Comparison of ENCODE assay signal across 8 cellular contexts in genomic region chrX:154412468-154412867, GRCh38. TPM values are rescaled to one million over a fixed set of nuclear protein-coding genes. Genes with fewer than 3 reads are reported as not detected.
A peak's percentile ranks its signal among the peaks of the same experiment; 100 is the strongest.
DNase-seq lines count a peak whose midpoint lies in the region; ATAC-seq and TF ChIP-seq lines count a peak whose summit lies in the region.

No MANE protein-coding gene starts in this region.

- H3K9ac ChIP-seq in OCI-LY1 (ENCODE audit: low read length), result peak overlapping the region; percentile 85

- H3K36me3 ChIP-seq in OCI-LY1 (ENCODE audit: insufficient read depth, low read length) (no peaks in the 10 kb centered on the region), ectodermal cell (ENCODE audit: control insufficient read depth, insufficient read depth, low read length) (no peaks in the 10 kb centered on the region)

- H3K4me3 ChIP-seq in OCI-LY1 (ENCODE audit: low read depth, low read length, poor library complexity, severe bottlenecking) (peak overlapping the region; percentile 75), ectodermal cell (ENCODE audit: insufficient read depth, low read depth, low read length) (peak overlapping the region; percentile 58)

- peaks cover 20% of the 10 kb centered on the region for H3K4me1 Mint-ChIP-seq in nephron progenitor cell

- no peaks in the 10 kb centered on the region for H3K79me2 ChIP-seq in OCI-LY1 (ENCODE audit: insufficient read depth, low read length)

- peak overlapping the region; percentile 78 for H3K4me3 Mint-ChIP-seq in nephron progenitor cell

- H3K4me1 ChIP-seq in OCI-LY1 (ENCODE audit: insufficient read depth, low read length, severe bottlenecking), result peaks cover 32% of the 10 kb centered on the region
- peaks cover 4% of the 10 kb centered on the region for H3K4me1 ChIP-seq in ectodermal cell (ENCODE audit: control insufficient read depth, insufficient read depth, low read length)

- peaks cover 15% of the 10 kb centered on the region for H3K36me3 Mint-ChIP-seq in nephron progenitor cell (ENCODE audit: low read depth)

- H3K27me3 Mint-ChIP-seq in nephron progenitor cell (ENCODE audit: low read depth, poor library complexity), result peaks cover 3% of the 10 kb centered on the region

- ATAC-seq in HG02852 (IDR thresholded peaks at IDR 0.05; ENCODE audit: unreplicated experiment), result no peak

- H3K4me2 ChIP-seq in OCI-LY1 (ENCODE audit: low read length), result peak overlapping the region; percentile 86

- 69 to 71% methylated on average over 4 of the region's 4 CpGs for WGBS in ectodermal cell, 2 experiments

- H3K9me3 Mint-ChIP-seq in nephron progenitor cell, result peaks cover 50% of the 10 kb centered on the region

- no peaks in the 10 kb centered on the region for H3F3A ChIP-seq in OCI-LY1 (ENCODE audit: insufficient read depth, low read length)

- no peak for TF ChIP-seq CTCF in OCI-LY1 (IDR thresholded peaks at IDR 0.05; ENCODE audit: low read length)
- TF ChIP-seq CTCF in nephron progenitor cell (IDR thresholded peaks at IDR 0.05), result no peak

- no peak overlapping the region for H2AFZ ChIP-seq in OCI-LY1 (ENCODE audit: low read length)

- H3K9me3 ChIP-seq in OCI-LY1 (ENCODE audit: low read length) (no peaks in the 10 kb centered on the region), ectodermal cell (ENCODE audit: control insufficient read depth, low read length) (no peaks in the 10 kb centered on the region)

- H3K27me3 ChIP-seq in OCI-LY1 (ENCODE audit: insufficient read depth, low read length), result no peaks in the 10 kb centered on the region
- no peaks in the 10 kb centered on the region for H3K27me3 ChIP-seq in ectodermal cell (ENCODE audit: control insufficient read depth, insufficient read depth, low read length, poor library complexity, severe bottlenecking)

- H3K27ac Mint-ChIP-seq in nephron progenitor cell, result no peak overlapping the region

- H3K27ac ChIP-seq in OCI-LY1 (ENCODE audit: low read depth, low read length, poor library complexity, severe bottlenecking) (peak overlapping the region; percentile 72), ectodermal cell (ENCODE audit: insufficient read depth, low read depth, low read length, poor library complexity, severe bottlenecking) (no peak overlapping the region), caudate nucleus (ENCODE audit: low read depth, low read length) (no peak overlapping the region)

- DNase-seq in ELR (ENCODE audit: low read depth) (peak; percentile 22), nephron progenitor cell (no peak), kidney tubule cell (ENCODE audit: low spot score) (no peak), nucleus accumbens (lab: John Stamatoyannopoulos, UW) (no peak), caudate nucleus (lab: John Stamatoyannopoulos, UW) (no peak)

- no peaks in the 10 kb centered on the region for H4K20me1 ChIP-seq in OCI-LY1 (ENCODE audit: insufficient read depth, low read length)

- H3K9me2 ChIP-seq in OCI-LY1 (ENCODE audit: low read depth, low read length), result no peaks in the 10 kb centered on the region

RNA-seq across cellular contexts. Expression of gene TAFAZZIN, which starts 1.1 kb away (rescaled TPM):
- 42.7 TPM for polyA plus RNA-seq in ectodermal cell (2013, experiment 1 of 4)
- 38.3 TPM for polyA plus RNA-seq in ectodermal cell (2013, experiment 2 of 4)
- 40.2 TPM for polyA plus RNA-seq in ectodermal cell (2013, experiment 3 of 4)
- polyA plus RNA-seq in ectodermal cell (2013, experiment 4 of 4), result 47.3 TPM

RNA-seq across cellular contexts. Expression of gene DNASE1L1, which starts 3.4 kb away (rescaled TPM):
- polyA plus RNA-seq in ectodermal cell (2013, experiment 1 of 4), result 17.5 TPM
- 16.1 TPM for polyA plus RNA-seq in ectodermal cell (2013, experiment 2 of 4)
- 14.3 TPM for polyA plus RNA-seq in ectodermal cell (2013, experiment 3 of 4)
- polyA plus RNA-seq in ectodermal cell (2013, experiment 4 of 4), result 15.1 TPM

RNA-seq across cellular contexts. Expression of gene RPL10, which starts 14.3 kb away (rescaled TPM):
- 2,698 TPM for polyA plus RNA-seq in ectodermal cell (2013, experiment 1 of 4)
- polyA plus RNA-seq in ectodermal cell (2013, experiment 2 of 4), result 2,845 TPM
- 2,945 TPM for polyA plus RNA-seq in ectodermal cell (2013, experiment 3 of 4)
- polyA plus RNA-seq in ectodermal cell (2013, experiment 4 of 4), result 3,150 TPM

RNA-seq across cellular contexts. Expression of gene ATP6AP1, which starts 16.0 kb away (rescaled TPM):
- polyA plus RNA-seq in ectodermal cell (2013, experiment 1 of 4), result 77.6 TPM
- 77.4 TPM for polyA plus RNA-seq in ectodermal cell (2013, experiment 2 of 4)
- 62.4 TPM for polyA plus RNA-seq in ectodermal cell (2013, experiment 3 of 4)
- polyA plus RNA-seq in ectodermal cell (2013, experiment 4 of 4), result 74.6 TPM

RNA-seq across cellular contexts. Expression of gene GDI1, which starts 24.5 kb away (rescaled TPM):
- 201 TPM for polyA plus RNA-seq in ectodermal cell (2013, experiment 1 of 4)
- polyA plus RNA-seq in ectodermal cell (2013, experiment 2 of 4), result 188 TPM
- 170 TPM for polyA plus RNA-seq in ectodermal cell (2013, experiment 3 of 4)
- 203 TPM for polyA plus RNA-seq in ectodermal cell (2013, experiment 4 of 4)
